9 cellular contexts compared by ENCODE assay signal in genomic region chr22:19958083-19959042, GRCh38. TPM values are rescaled to one million over a fixed set of nuclear protein-coding genes. Genes with fewer than 3 reads are reported as not detected.
DNase-seq lines count a peak whose midpoint lies in the region; ATAC-seq and TF ChIP-seq lines count a peak whose summit lies in the region.
"Had no signal": no experiment of that assay in that cellular context is flagged by ENCODE, and none has a peak within 500 bp of the region (broad histone marks: within the 10 kb centered on the region; RNA-seq: fewer than 3 reads in every experiment).

No MANE protein-coding gene starts in this region.

- no peak overlapping the region for H3K4me3 ChIP-seq in aorta (ENCODE audit: low read length in 2 of 2)
- H3K4me3 ChIP-seq: lung had no signal

- no peaks in the 10 kb centered on the region for H3K9me3 ChIP-seq in aorta (ENCODE audit: control insufficient read depth, low read length)

- H3K27ac ChIP-seq in aorta (ENCODE audit: low read depth in 1 of 2, low read length in 2 of 2) = peak overlapping the region in 1 of 2 donors; percentile 5

- 52 to 65% methylated on average over 18 to 19 of the region's 19 CpGs for WGBS in aorta, 2 donors

- no peaks in the 10 kb centered on the region for H3K4me1 ChIP-seq in aorta (ENCODE audit: control insufficient read depth in 1 of 2, insufficient read depth in 2 of 2, low read length in 2 of 2)

- no peaks in the 10 kb centered on the region for H3K27me3 ChIP-seq in aorta (ENCODE audit: control insufficient read depth in 1 of 2, insufficient read depth in 2 of 2, low read length in 1 of 2)

- peak; percentile 66 for DNase-seq in Right ventricle myocardium inferior (ENCODE audit: missing footprints)
- no peak for DNase-seq in cardiac septum (ENCODE audit: low spot score)
- peak; percentile 83 for DNase-seq in fibroblast of gingiva (ENCODE audit: low read depth)
- peak; percentile 54 for DNase-seq in myocyte (ENCODE audit: low read depth)
- peak; percentile 56 to 62 for DNase-seq in aorta
- DNase-seq in omental fat pad (ENCODE audit: low spot score) = no peak
- DNase-seq in NCI-H345 treated with DMSO at 0.1 percent for 48 hours (lab: John Stamatoyannopoulos, UW; ENCODE audit: unreplicated experiment) = no peak

- ATAC-seq in Right ventricle myocardium inferior (peak; percentile 7), aorta (ENCODE audit: low FRiP score) (peak; percentile 44), omental fat pad (ENCODE audit: low FRiP score) (no peak), HG02610 (IDR thresholded peaks at IDR 0.05; ENCODE audit: unreplicated experiment) (no peak)

- no peaks in the 10 kb centered on the region for H3K36me3 ChIP-seq in aorta (ENCODE audit: control insufficient read depth in 1 of 2, insufficient read depth in 2 of 2, low read length in 1 of 2)

- TF ChIP-seq CTCF in omental fat pad (IDR thresholded peaks at IDR 0.05) = no peak

- intact Hi-C loops in Right ventricle myocardium inferior (cut with DNase I) = no loop called here
- intact Hi-C loops in cardiac septum (cut with DNase I) = no loop called here
- intact Hi-C loops in aorta (cut with DNase I) = no loop called here

RNA-seq across cellular contexts. Expression of gene TXNRD2, which starts 16.7 kb away (rescaled TPM):
- total RNA-seq in Right ventricle myocardium inferior = 40.9 TPM
- 33.3 TPM for total RNA-seq in cardiac septum
- total RNA-seq in myocyte = 28.7 and 34.3 TPM in 2 replicates
- polyA plus RNA-seq in myocyte (2012) = 43.6 TPM
- 10 to 100 TPM; 21.0 to 29.5 TPM for total RNA-seq in aorta
- 10 to 100 TPM; 13.3 to 59.0 TPM for polyA plus RNA-seq in aorta
- total RNA-seq in omental fat pad = 10 to 100 TPM; 10.1 to 24.4 (median 15.1) TPM

RNA-seq across cellular contexts. Expression of gene COMT, which starts 16.8 kb away (rescaled TPM):
- total RNA-seq in Right ventricle myocardium inferior = 104 TPM
- total RNA-seq in cardiac septum = 97.1 TPM
- total RNA-seq in myocyte = 459 and 555 TPM in 2 replicates
- 331 TPM for polyA plus RNA-seq in myocyte (2012)
- 100 to 1,000 TPM; 101 to 111 TPM for total RNA-seq in aorta
- 100 to 1,000 TPM in 1 of 2 donors, 10 to 100 TPM in 1; 96.7 to 176 TPM for polyA plus RNA-seq in aorta
- 100 to 1,000 TPM; 166 to 214 (median 180) TPM for total RNA-seq in omental fat pad

RNA-seq across cellular contexts. Expression of gene ARVCF, which starts 58.3 kb away (rescaled TPM):
- 30.5 TPM for total RNA-seq in Right ventricle myocardium inferior
- 46.8 TPM for total RNA-seq in cardiac septum
- 26.2 and 37.7 TPM in 2 replicates for total RNA-seq in myocyte
- polyA plus RNA-seq in myocyte (2012) = 23.7 TPM
- 10 to 100 TPM; 59.7 to 64.4 TPM for total RNA-seq in aorta
- polyA plus RNA-seq in aorta = 100 to 1,000 TPM in 1 of 2 donors, 10 to 100 TPM in 1; 15.4 to 102 TPM
- 10 to 100 TPM in 2 of 4 donors, 1 to 10 TPM in 2; 6.5 to 20.0 (median 9.3) TPM for total RNA-seq in omental fat pad

Comparison
In these comparisons a context has a peak if more than half of its experiments do, and no peak if none do; other contexts are left out.
1. DNase-seq: peak in Right ventricle myocardium inferior (single experiment), fibroblast of gingiva (single experiment), myocyte (single experiment) and aorta (2 of 2); none in cardiac septum (single experiment), omental fat pad (single experiment) and NCI-H345 treated with DMSO at 0.1 percent for 48 hours (single experiment).
2. ATAC-seq: peak in Right ventricle myocardium inferior (single experiment) and aorta (single experiment); none in omental fat pad (single experiment) and HG02610 (single experiment).